11 cellular contexts compared by ENCODE assay signal in genomic region chr22:30327864-30328345, GRCh38. TPM values are rescaled to one million over a fixed set of nuclear protein-coding genes. Genes with fewer than 3 reads are reported as not detected.
DNase-seq lines count a peak whose midpoint lies in the region; ATAC-seq, FAIRE-seq and TF ChIP-seq lines count a peak whose summit lies in the region.
"Had no signal": no experiment of that assay in that cellular context is flagged by ENCODE, and none has a peak within 500 bp of the region (broad histone marks: within the 10 kb centered on the region; RNA-seq: fewer than 3 reads in every experiment).

No MANE protein-coding gene starts in this region.

- CTCF ChIA-PET in activated CD8-positive, alpha-beta T cell treated with anti-CD3 and anti-CD28 coated beads, Interleukin-2, amount 10 ng/mL, durations not matched to agents 7 days and 5 days (lab: Charles Lee), result interaction anchor here (1.1 to 4.6 kb wide), 7 partner anchors 9 to 64 kb away, joined by 3 to 55 read pairs (median 4); partner anchors contain the start of genes CASTOR1 and RNF215

- H3K9ac ChIP-seq in kidney (ENCODE audit: low read length in 2 of 2), result peak overlapping the region in 1 of 2 donors; percentile 74

- peak overlapping the region; percentile 90 for H3K27ac Mint-ChIP-seq in activated T-cell treated with anti-CD3 and anti-CD28 coated beads, Interleukin-2, amount 50 U/mL, for 24 hours
- peak overlapping the region; percentile 75 for H3K27ac Mint-ChIP-seq in activated CD8-positive, alpha-beta T cell treated with anti-CD3 and anti-CD28 coated beads, Interleukin-2, amount 10 ng/mL, durations not matched to agents 7 days and 5 days

- no peaks in the 10 kb centered on the region for H3K9me3 Mint-ChIP-seq in activated T-cell treated with anti-CD3 and anti-CD28 coated beads, Interleukin-2, amount 50 U/mL, for 24 hours
- peaks cover 5% of the 10 kb centered on the region for H3K9me3 Mint-ChIP-seq in activated CD8-positive, alpha-beta T cell treated with anti-CD3 and anti-CD28 coated beads, Interleukin-2, amount 10 ng/mL, durations not matched to agents 7 days and 5 days (ENCODE audit: insufficient read depth)

- H3K9me3 ChIP-seq in kidney (ENCODE audit: control insufficient read depth in 1 of 2, low read length in 2 of 2) (no peaks in the 10 kb centered on the region), thyroid gland (no peaks in the 10 kb centered on the region)

- ATAC-seq in activated CD8-positive, alpha-beta T cell treated with anti-CD3 and anti-CD28 coated beads, Interleukin-2, amount 10 ng/mL, durations not matched to agents 7 days and 5 days, result no peak
- no peak for ATAC-seq in GM21528 (IDR thresholded peaks at IDR 0.05; ENCODE audit: low FRiP score, unreplicated experiment)
- ATAC-seq in HG02973 (IDR thresholded peaks at IDR 0.05; ENCODE audit: unreplicated experiment), result no peak

- peaks cover 53% of the 10 kb centered on the region for H3K4me1 Mint-ChIP-seq in activated T-cell treated with anti-CD3 and anti-CD28 coated beads, Interleukin-2, amount 50 U/mL, for 24 hours (ENCODE audit: low read depth)
- H3K4me1 Mint-ChIP-seq in activated CD8-positive, alpha-beta T cell treated with anti-CD3 and anti-CD28 coated beads, Interleukin-2, amount 10 ng/mL, durations not matched to agents 7 days and 5 days (ENCODE audit: low read depth), result peaks cover 49% of the 10 kb centered on the region

- no peaks in the 10 kb centered on the region for H3K27me3 Mint-ChIP-seq in activated T-cell treated with anti-CD3 and anti-CD28 coated beads, Interleukin-2, amount 50 U/mL, for 24 hours
- H3K27me3 Mint-ChIP-seq in activated CD8-positive, alpha-beta T cell treated with anti-CD3 and anti-CD28 coated beads, Interleukin-2, amount 10 ng/mL, durations not matched to agents 7 days and 5 days (ENCODE audit: low read depth), result no peaks in the 10 kb centered on the region

- no peak for FAIRE-seq in kidney (lab: Jason Lieb, UNC)
- FAIRE-seq: islet of Langerhans had no signal

- TF ChIP-seq POLR2A in thyroid gland (IDR thresholded peaks at IDR 0.05), result no peak

- POLR2A ChIA-PET in activated CD8-positive, alpha-beta T cell treated with anti-CD3 and anti-CD28 coated beads, Interleukin-2, amount 10 ng/mL, durations not matched to agents 7 days and 5 days (lab: Charles Lee), result interaction anchor here (0.5 to 9.5 kb wide), 7 partner anchors 11 to 39 kb away, joined by 3 to 101 read pairs (median 7); partner anchors contain the start of genes CASTOR1, CCDC157 and SF3A1

- WGBS in thyroid gland, 2 donors, result 70 to 78% methylated on average over 5 of the region's 5 CpGs

- no peaks in the 10 kb centered on the region for H3K27me3 ChIP-seq in thyroid gland

- TF ChIP-seq CTCF in kidney (IDR thresholded peaks at IDR 0.05; ENCODE audit: borderline replicate concordance, extremely low read depth, insufficient read depth) (peak; percentile 3), thyroid gland (IDR thresholded peaks at IDR 0.05) (peak in 2 of 6 experiments; percentile 12 to 19)

- intact Hi-C loops in kidney (cut with DNase I), result no loop called here
- intact Hi-C loops in thyroid gland (cut with DNase I), result loop anchor here (5.0 kb wide), 2 partner anchors 41 to 59 kb away; partner anchors contain the start of genes CASTOR1 and RNF215

- H3K4me3 Mint-ChIP-seq in activated T-cell treated with anti-CD3 and anti-CD28 coated beads, Interleukin-2, amount 50 U/mL, for 24 hours, result peak overlapping the region; percentile 79
- H3K4me3 Mint-ChIP-seq in activated CD8-positive, alpha-beta T cell treated with anti-CD3 and anti-CD28 coated beads, Interleukin-2, amount 10 ng/mL, durations not matched to agents 7 days and 5 days, result peak overlapping the region; percentile 72

- peak overlapping the region in 1 of 2 donors; percentile 74 for H3K4me3 ChIP-seq in kidney (ENCODE audit: low read length in 2 of 2)
- H3K4me3 ChIP-seq in thyroid gland (replicated peaks in 1 of 3), result no peak overlapping the region

- H3K4me1 ChIP-seq in kidney (ENCODE audit: control insufficient read depth in 1 of 2, insufficient read depth in 1 of 2, low read depth in 1 of 2, low read length in 2 of 2) (peaks cover 25 to 31% of the 10 kb centered on the region in 2 donors), thyroid gland (peaks cover 28 to 34% of the 10 kb centered on the region in 2 donors)

- H3K36me3 ChIP-seq in kidney (ENCODE audit: control insufficient read depth in 1 of 2, insufficient read depth in 2 of 2, low read length in 2 of 2) (peaks cover 2 to 7% of the 10 kb centered on the region in 2 donors), thyroid gland (peaks cover 5 to 8% of the 10 kb centered on the region in 2 donors)

- DNase-seq in activated T-cell treated with anti-CD3 and anti-CD28 coated beads, Interleukin-2, amount 50 U/mL, for 24 hours, result no peak
- DNase-seq in activated T-cell treated with anti-CD3 and anti-CD28 coated beads, Interleukin-2, amount 50 U/mL, for 48 hours, result no peak
- no peak for DNase-seq in activated CD8-positive, alpha-beta T cell treated with anti-CD3 and anti-CD28 coated beads, Interleukin-2, amount 10 ng/mL, durations not matched to agents 7 days and 5 days
- DNase-seq in kidney (no peak), thyroid gland (peak; percentile 29 to 40), NCI-H345 treated with DMSO at 0.1 percent for 48 hours (lab: John Stamatoyannopoulos, UW; ENCODE audit: unreplicated experiment) (no peak)
- DNase-seq: COR-L47, NCI-H187 treated with DMSO at 0.1 percent for 48 hours had no signal

- H3K27ac ChIP-seq in kidney (ENCODE audit: low read depth in 2 of 2, low read length in 2 of 2), result peak overlapping the region in 1 of 2 donors; percentile 45
- H3K27ac ChIP-seq in thyroid gland, result peak overlapping the region in 2 of 3 donors; percentile 59 to 65

- H3K36me3 Mint-ChIP-seq in activated T-cell treated with anti-CD3 and anti-CD28 coated beads, Interleukin-2, amount 50 U/mL, for 24 hours (ENCODE audit: low read depth), result peaks cover 61% of the 10 kb centered on the region
- H3K36me3 Mint-ChIP-seq in activated CD8-positive, alpha-beta T cell treated with anti-CD3 and anti-CD28 coated beads, Interleukin-2, amount 10 ng/mL, durations not matched to agents 7 days and 5 days (ENCODE audit: low read depth), result peaks cover 54% of the 10 kb centered on the region

RNA-seq across cellular contexts. Expression of gene TBC1D10A, which starts 1.2 kb away (rescaled TPM):
- total RNA-seq in activated CD8-positive, alpha-beta T cell treated with anti-CD3 and anti-CD28 coated beads, Interleukin-2, amount 10 ng/mL, durations not matched to agents 7 days and 5 days, result 10 to 100 TPM; 47.6 to 49.2 TPM
- 34.5 TPM for total RNA-seq in kidney
- polyA plus RNA-seq in kidney (ENCODE audit: insufficient read depth, low read depth, low replicate concordance), result 31.0 TPM
- total RNA-seq in thyroid gland, result 10 to 100 TPM; 28.4 to 44.7 (median 35.9) TPM

RNA-seq across cellular contexts. Expression of gene SF3A1, which starts 28.8 kb away (rescaled TPM):
- total RNA-seq in activated CD8-positive, alpha-beta T cell treated with anti-CD3 and anti-CD28 coated beads, Interleukin-2, amount 10 ng/mL, durations not matched to agents 7 days and 5 days, result 100 to 1,000 TPM; 211 to 246 TPM
- total RNA-seq in kidney (179 TPM), thyroid gland (100 to 1,000 TPM in 3 of 4 donors, 10 to 100 TPM in 1; 52.8 to 193 (median 135) TPM)
- 23.7 TPM for polyA plus RNA-seq in kidney (ENCODE audit: insufficient read depth, low read depth, low replicate concordance)

RNA-seq across cellular contexts. Expression of gene CCDC157, which starts 28.9 kb away (rescaled TPM):
- 1 to 10 TPM; 4.3 to 5.0 TPM for total RNA-seq in activated CD8-positive, alpha-beta T cell treated with anti-CD3 and anti-CD28 coated beads, Interleukin-2, amount 10 ng/mL, durations not matched to agents 7 days and 5 days
- total RNA-seq in kidney, result 5.1 TPM
- polyA plus RNA-seq in kidney (ENCODE audit: insufficient read depth, low read depth, low replicate concordance), result 6.0 TPM
- 10 to 100 TPM in 3 of 4 donors, 1 to 10 TPM in 1; 8.1 to 18.3 (median 15.6) TPM for total RNA-seq in thyroid gland

RNA-seq across cellular contexts. Expression of gene CASTOR1, which starts 38.6 kb away (rescaled TPM):
- total RNA-seq in activated CD8-positive, alpha-beta T cell treated with anti-CD3 and anti-CD28 coated beads, Interleukin-2, amount 10 ng/mL, durations not matched to agents 7 days and 5 days, result 10 to 100 TPM; 24.5 to 25.4 TPM
- total RNA-seq in kidney, result 16.5 TPM
- polyA plus RNA-seq in kidney (ENCODE audit: insufficient read depth, low read depth, low replicate concordance), result 71.7 TPM
- total RNA-seq in thyroid gland, result 10 to 100 TPM; 16.5 to 36.0 (median 27.7) TPM

RNA-seq across cellular contexts. Expression of gene RNF215, which starts 59.3 kb away (rescaled TPM):
- total RNA-seq in activated CD8-positive, alpha-beta T cell treated with anti-CD3 and anti-CD28 coated beads, Interleukin-2, amount 10 ng/mL, durations not matched to agents 7 days and 5 days, result 10 to 100 TPM; 12.0 to 14.6 TPM
- total RNA-seq in kidney (19.7 TPM), thyroid gland (10 to 100 TPM; 14.8 to 25.5 (median 18.8) TPM)
- 15.9 TPM for polyA plus RNA-seq in kidney (ENCODE audit: insufficient read depth, low read depth, low replicate concordance)

Comparison
In these comparisons a context has a peak if more than half of its experiments do, and no peak if none do; other contexts are left out.
1. DNase-seq: peak in thyroid gland (2 of 2); none in activated T-cell treated with anti-CD3 and anti-CD28 coated beads, Interleukin-2, amount 50 U/mL, for 24 hours (single experiment), activated T-cell treated with anti-CD3 and anti-CD28 coated beads, Interleukin-2, amount 50 U/mL, for 48 hours (0 of 2), activated CD8-positive, alpha-beta T cell treated with anti-CD3 and anti-CD28 coated beads, Interleukin-2, amount 10 ng/mL, durations not matched to agents 7 days and 5 days (single experiment), kidney (single experiment) and NCI-H345 treated with DMSO at 0.1 percent for 48 hours (single experiment).